ENCODE assay signal across 8 cellular contexts in genomic region chr2:85248741-85249524, GRCh38.
A peak's percentile ranks its signal among the peaks of the same experiment; 100 is the strongest.
DNase-seq lines count a peak whose midpoint lies in the region; ATAC-seq lines count a peak whose summit lies in the region.

No MANE protein-coding gene starts in this region.

- intact Hi-C loops in cardiac septum (cut with DNase I), result loop anchor here (10.0 kb wide), 1 partner anchor 114 kb away; the partner anchor contains the start of gene TCF7L1
- intact Hi-C loops in activated CD4-positive, alpha-beta T cell treated with anti-CD3 and anti-CD28 coated beads, Interleukin-2, amount 10 ng/mL, durations not matched to agents 24 days and 14 days (cut with micrococcal nuclease), result no loop called here

- no peak for ATAC-seq in activated naive CD4-positive, alpha-beta T cell treated with anti-CD3 and anti-CD28 coated beads, Interleukin-2, amount 50 U/mL, for 72 hours
- no peak for ATAC-seq in GM19023 (IDR thresholded peaks at IDR 0.05; ENCODE audit: unreplicated experiment)

- peak overlapping the region in 1 of 2 donors; percentile 41 for H3K27ac Mint-ChIP-seq in activated naive CD4-positive, alpha-beta T cell treated with anti-CD3 and anti-CD28 coated beads, Interleukin-2, amount 50 U/mL, for 72 hours
- no peak overlapping the region for H3K27ac Mint-ChIP-seq in activated CD4-positive, alpha-beta T cell treated with anti-CD3 and anti-CD28 coated beads, Interleukin-2, amount 10 ng/mL, durations not matched to agents 24 days and 14 days

- peaks cover 10% of the 10 kb centered on the region for H3K27me3 Mint-ChIP-seq in activated CD4-positive, alpha-beta T cell treated with anti-CD3 and anti-CD28 coated beads, Interleukin-2, amount 10 ng/mL, durations not matched to agents 24 days and 14 days

- H3K36me3 Mint-ChIP-seq in activated naive CD4-positive, alpha-beta T cell treated with anti-CD3 and anti-CD28 coated beads, Interleukin-2, amount 50 U/mL, for 72 hours, result no peaks in the 10 kb centered on the region
- H3K36me3 Mint-ChIP-seq in activated CD4-positive, alpha-beta T cell treated with anti-CD3 and anti-CD28 coated beads, Interleukin-2, amount 10 ng/mL, durations not matched to agents 24 days and 14 days (ENCODE audit: low read depth), result no peaks in the 10 kb centered on the region

- H3K4me1 Mint-ChIP-seq in activated CD4-positive, alpha-beta T cell treated with anti-CD3 and anti-CD28 coated beads, Interleukin-2, amount 10 ng/mL, durations not matched to agents 24 days and 14 days, result peaks cover 4% of the 10 kb centered on the region

- no peak overlapping the region for H3K4me3 Mint-ChIP-seq in activated CD4-positive, alpha-beta T cell treated with anti-CD3 and anti-CD28 coated beads, Interleukin-2, amount 10 ng/mL, durations not matched to agents 24 days and 14 days

- no peak overlapping the region for H3K4me3 ChIP-seq in skeletal muscle cell (ENCODE audit: low read depth, low read length)

- H3K9me3 Mint-ChIP-seq in activated naive CD4-positive, alpha-beta T cell treated with anti-CD3 and anti-CD28 coated beads, Interleukin-2, amount 50 U/mL, for 72 hours, result no peaks in the 10 kb centered on the region
- no peaks in the 10 kb centered on the region for H3K9me3 Mint-ChIP-seq in activated CD4-positive, alpha-beta T cell treated with anti-CD3 and anti-CD28 coated beads, Interleukin-2, amount 10 ng/mL, durations not matched to agents 24 days and 14 days

- DNase-seq in HCEC 1CT, result peak; percentile 78
- DNase-seq in amniotic stem cell (lab: John Stamatoyannopoulos, UW), result peak; percentile 68
- DNase-seq in cardiac septum (ENCODE audit: low spot score), result peak; percentile 50
- peak; percentile 92 for DNase-seq in skeletal muscle cell (ENCODE audit: low read depth)
- DNase-seq in effector CD4-positive, alpha-beta T cell, result no peak
- DNase-seq in activated naive CD4-positive, alpha-beta T cell treated with anti-CD3 and anti-CD28 coated beads, Interleukin-2, amount 50 U/mL, for 72 hours (ENCODE audit: low spot score in 2 of 2), result no peak
- no peak for DNase-seq in activated CD4-positive, alpha-beta T cell treated with anti-CD3 and anti-CD28 coated beads, Interleukin-2, amount 10 ng/mL, durations not matched to agents 24 days and 14 days

Comparison
In these comparisons a context has a peak if more than half of its experiments do, and no peak if none do; other contexts are left out.
1. DNase-seq: peak in HCEC 1CT (single experiment), amniotic stem cell (single experiment), cardiac septum (single experiment) and skeletal muscle cell (single experiment); none in effector CD4-positive, alpha-beta T cell (single experiment), activated naive CD4-positive, alpha-beta T cell treated with anti-CD3 and anti-CD28 coated beads, Interleukin-2, amount 50 U/mL, for 72 hours (0 of 2) and activated CD4-positive, alpha-beta T cell treated with anti-CD3 and anti-CD28 coated beads, Interleukin-2, amount 10 ng/mL, durations not matched to agents 24 days and 14 days (single experiment).